1 cellular context compared by ENCODE assay signal in the genomic region with DNA sequence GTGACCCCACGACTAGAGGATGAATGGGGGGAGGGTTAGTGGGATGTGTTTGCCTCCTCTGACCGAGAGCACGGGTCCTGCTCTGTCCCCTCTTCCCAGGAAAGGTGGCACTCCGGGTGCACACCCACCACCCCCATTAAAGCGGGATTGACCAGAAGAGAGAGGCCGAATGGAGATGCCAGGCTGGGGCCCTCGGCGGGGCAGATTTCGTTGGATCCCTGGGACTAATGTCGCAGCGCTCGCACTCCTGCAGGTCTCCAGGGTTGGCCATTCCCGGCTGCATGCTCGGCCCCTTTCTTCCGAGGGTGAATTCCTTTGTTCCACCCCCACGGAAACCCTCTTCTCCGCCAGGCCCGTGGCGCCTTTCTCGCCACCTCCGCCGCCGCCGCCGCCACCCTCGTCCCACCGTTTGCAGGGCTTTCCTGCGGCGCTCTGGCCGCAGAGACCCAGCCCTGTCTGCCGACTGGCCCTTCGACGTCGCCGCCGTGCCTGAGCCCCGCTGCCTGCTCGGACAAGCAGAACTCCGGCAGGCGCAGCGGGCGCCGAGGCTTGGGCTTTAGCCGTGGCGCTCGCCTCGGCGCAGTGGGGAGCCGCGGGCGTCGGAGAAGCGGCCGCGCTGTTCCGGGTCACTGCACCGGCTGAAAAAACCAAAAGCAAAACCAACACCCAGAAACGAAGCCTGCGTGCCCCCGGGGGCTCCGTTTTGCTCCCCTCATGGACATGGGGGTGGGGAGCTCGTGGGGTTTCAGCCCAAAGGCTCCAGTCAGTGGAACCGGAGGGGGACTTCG.
TF ChIP-seq lines count a peak whose summit lies in the region.

No MANE protein-coding gene starts in this region.

TF ChIP-seq in A549, 52 proteins besides CTCF, POLR2A, EP300 and RAD21 (continued from another document):
- TF ChIP-seq, protein P1, sequence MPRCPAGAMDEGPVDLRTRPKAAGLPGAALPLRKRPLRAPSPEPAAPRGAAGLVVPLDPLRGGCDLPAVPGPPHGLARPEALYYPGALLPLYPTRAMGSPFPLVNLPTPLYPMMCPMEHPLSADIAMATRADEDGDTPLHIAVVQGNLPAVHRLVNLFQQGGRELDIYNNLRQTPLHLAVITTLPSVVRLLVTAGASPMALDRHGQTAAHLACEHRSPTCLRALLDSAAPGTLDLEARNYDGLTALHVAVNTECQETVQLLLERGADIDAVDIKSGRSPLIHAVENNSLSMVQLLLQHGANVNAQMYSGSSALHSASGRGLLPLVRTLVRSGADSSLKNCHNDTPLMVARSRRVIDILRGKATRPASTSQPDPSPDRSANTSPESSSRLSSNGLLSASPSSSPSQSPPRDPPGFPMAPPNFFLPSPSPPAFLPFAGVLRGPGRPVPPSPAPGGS (IDR thresholded peaks at IDR 0.05), result no peak
- TF ChIP-seq SMC3 (IDR thresholded peaks at IDR 0.05) (no peak), TP53 (CRISPR knock-in tag; IDR thresholded peaks at IDR 0.05) (no peak), KDM1A (IDR thresholded peaks at IDR 0.05; ENCODE audit: low read depth) (no peak), ZFP36 (IDR thresholded peaks at IDR 0.05; ENCODE audit: borderline replicate concordance, partially characterized antibody) (no peak), CBX8 (IDR thresholded peaks at IDR 0.05) (no peak), NPAS2 (CRISPR knock-in tag; IDR thresholded peaks at IDR 0.05; ENCODE audit: borderline replicate concordance) (no peak), MAFK (IDR thresholded peaks at IDR 0.05; ENCODE audit: partially characterized antibody) (no peak), MYC (IDR thresholded peaks at IDR 0.05; ENCODE audit: borderline replicate concordance, low read length) (no peak), FOSB (CRISPR knock-in tag; IDR thresholded peaks at IDR 0.05) (no peak)
- TF ChIP-seq, protein P2, sequence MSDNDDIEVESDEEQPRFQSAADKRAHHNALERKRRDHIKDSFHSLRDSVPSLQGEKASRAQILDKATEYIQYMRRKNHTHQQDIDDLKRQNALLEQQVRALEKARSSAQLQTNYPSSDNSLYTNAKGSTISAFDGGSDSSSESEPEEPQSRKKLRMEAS (IDR thresholded peaks at IDR 0.05), result no peak
- TF ChIP-seq, protein P3, sequence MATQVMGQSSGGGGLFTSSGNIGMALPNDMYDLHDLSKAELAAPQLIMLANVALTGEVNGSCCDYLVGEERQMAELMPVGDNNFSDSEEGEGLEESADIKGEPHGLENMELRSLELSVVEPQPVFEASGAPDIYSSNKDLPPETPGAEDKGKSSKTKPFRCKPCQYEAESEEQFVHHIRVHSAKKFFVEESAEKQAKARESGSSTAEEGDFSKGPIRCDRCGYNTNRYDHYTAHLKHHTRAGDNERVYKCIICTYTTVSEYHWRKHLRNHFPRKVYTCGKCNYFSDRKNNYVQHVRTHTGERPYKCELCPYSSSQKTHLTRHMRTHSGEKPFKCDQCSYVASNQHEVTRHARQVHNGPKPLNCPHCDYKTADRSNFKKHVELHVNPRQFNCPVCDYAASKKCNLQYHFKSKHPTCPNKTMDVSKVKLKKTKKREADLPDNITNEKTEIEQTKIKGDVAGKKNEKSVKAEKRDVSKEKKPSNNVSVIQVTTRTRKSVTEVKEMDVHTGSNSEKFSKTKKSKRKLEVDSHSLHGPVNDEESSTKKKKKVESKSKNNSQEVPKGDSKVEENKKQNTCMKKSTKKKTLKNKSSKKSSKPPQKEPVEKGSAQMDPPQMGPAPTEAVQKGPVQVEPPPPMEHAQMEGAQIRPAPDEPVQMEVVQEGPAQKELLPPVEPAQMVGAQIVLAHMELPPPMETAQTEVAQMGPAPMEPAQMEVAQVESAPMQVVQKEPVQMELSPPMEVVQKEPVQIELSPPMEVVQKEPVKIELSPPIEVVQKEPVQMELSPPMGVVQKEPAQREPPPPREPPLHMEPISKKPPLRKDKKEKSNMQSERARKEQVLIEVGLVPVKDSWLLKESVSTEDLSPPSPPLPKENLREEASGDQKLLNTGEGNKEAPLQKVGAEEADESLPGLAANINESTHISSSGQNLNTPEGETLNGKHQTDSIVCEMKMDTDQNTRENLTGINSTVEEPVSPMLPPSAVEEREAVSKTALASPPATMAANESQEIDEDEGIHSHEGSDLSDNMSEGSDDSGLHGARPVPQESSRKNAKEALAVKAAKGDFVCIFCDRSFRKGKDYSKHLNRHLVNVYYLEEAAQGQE (IDR thresholded peaks at IDR 0.05), result no peak
- TF ChIP-seq, protein P4, sequence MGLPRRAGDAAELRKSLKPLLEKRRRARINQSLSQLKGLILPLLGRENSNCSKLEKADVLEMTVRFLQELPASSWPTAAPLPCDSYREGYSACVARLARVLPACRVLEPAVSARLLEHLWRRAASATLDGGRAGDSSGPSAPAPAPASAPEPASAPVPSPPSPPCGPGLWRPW (IDR thresholded peaks at IDR 0.05), result no peak
